In genomic region chrX:149830192-149830873, GRCh38 we compare ENCODE assay signal across 9 cellular contexts. TPM values are rescaled to one million over a fixed set of nuclear protein-coding genes. Genes with fewer than 3 reads are reported as not detected.
DNase-seq lines count a peak whose midpoint lies in the region; ATAC-seq and TF ChIP-seq lines count a peak whose summit lies in the region.
"Had no signal": no experiment of that assay in that cellular context is flagged by ENCODE, and none has a peak within 500 bp of the region (broad histone marks: within the 10 kb centered on the region; RNA-seq: fewer than 3 reads in every experiment).

No MANE protein-coding gene starts in this region.

- peak overlapping the region; percentile 9 for H2AFZ ChIP-seq in neural progenitor cell (replicated peaks)

- H3K9me3 ChIP-seq in neural progenitor cell (ENCODE audit: low read depth): no peaks in the 10 kb centered on the region
- no peaks in the 10 kb centered on the region for H3K9me3 ChIP-seq in body of pancreas

- ATAC-seq in GM21423 (IDR thresholded peaks at IDR 0.05; ENCODE audit: unreplicated experiment): peak; percentile 53
- no peak for ATAC-seq in body of pancreas

- H3K27me3 ChIP-seq in neural progenitor cell (peaks cover 7% of the 10 kb centered on the region), body of pancreas (no peaks in the 10 kb centered on the region)

- CTCF ChIA-PET in RWPE1 (lab: Yijun Ruan, JAX): no interaction called here

- H3K9ac ChIP-seq in neural progenitor cell: no peak overlapping the region

- peak overlapping the region; percentile 70 for H3K4me2 ChIP-seq in neural progenitor cell

- H3K36me3 ChIP-seq in neural progenitor cell: no peaks in the 10 kb centered on the region
- H3K36me3 ChIP-seq in body of pancreas (replicated peaks in 1 of 2; ENCODE audit: insufficient read depth in 1 of 2, low read depth in 2 of 2): no peaks in the 10 kb centered on the region

- no peaks in the 10 kb centered on the region for H4K20me1 ChIP-seq in neural progenitor cell (ENCODE audit: low read depth)

- H3K4me3 ChIP-seq in neural progenitor cell: peak overlapping the region; percentile 40
- H3K4me3 ChIP-seq in body of pancreas: no peak overlapping the region

- H3K27ac ChIP-seq in RWPE1: 0 out of 2 replicates have a peak overlapping the region, but pooled peaks have one; percentile 15
- peak overlapping the region; percentile 75 for H3K27ac ChIP-seq in neural progenitor cell
- H3K27ac ChIP-seq in body of pancreas: no peak overlapping the region
- H3K27ac ChIP-seq: HL-60 had no signal

- TF ChIP-seq CTCF in CD14-positive monocyte (IDR thresholded peaks at IDR 0.05): no peak
- TF ChIP-seq CTCF in RWPE1 (conservative IDR thresholded peaks at IDR 0.05; ENCODE audit: low read depth): no peak
- TF ChIP-seq CTCF in neural progenitor cell (IDR thresholded peaks at IDR 0.05): no peak
- no peak for TF ChIP-seq CTCF in body of pancreas (IDR thresholded peaks at IDR 0.05)

- no peaks in the 10 kb centered on the region for H3K36me3 Mint-ChIP-seq in CD14-positive monocyte
- no peaks in the 10 kb centered on the region for H3K36me3 Mint-ChIP-seq in neural progenitor cell

- DNase-seq in CD14-positive monocyte (ENCODE audit: low spot score) (no peak), RWPE1 (ENCODE audit: low spot score) (no peak), ecto neural progenitor cell (ENCODE audit: low spot score) (peak; percentile 60), neural progenitor cell (ENCODE audit: low spot score) (peak; percentile 77), COR-L47 (lab: John Stamatoyannopoulos, UW) (no peak), dedifferentiated amniotic fluid mesenchymal stem cell (ENCODE audit: extremely low spot score) (no peak), body of pancreas (no peak)

- no peaks in the 10 kb centered on the region for H3K79me2 ChIP-seq in neural progenitor cell (ENCODE audit: low read depth)

- WGBS in body of pancreas, 2 donors: 11 to 35% methylated on average over 7 to 18 of the region's 18 CpGs

- intact Hi-C loops in CD14-positive monocyte (cut with micrococcal nuclease) (no loop called here), body of pancreas (cut with DNase I) (no loop called here)

- H3K4me3 Mint-ChIP-seq in CD14-positive monocyte (peak overlapping the region; percentile 55 to 84), neural progenitor cell (peak overlapping the region; percentile 80)

- H3K27ac Mint-ChIP-seq in CD14-positive monocyte (peak overlapping the region in 1 of 7 donors; percentile 37), neural progenitor cell (peak overlapping the region; percentile 90)

- peaks cover 40% of the 10 kb centered on the region for H3F3A ChIP-seq in neural progenitor cell (ENCODE audit: low read depth)

- TF ChIP-seq POLR2A in body of pancreas (IDR thresholded peaks at IDR 0.05): no peak

- H3K27me3 Mint-ChIP-seq in CD14-positive monocyte (ENCODE audit: low read depth in 3 of 3) (peaks cover 10 to 28% (median 15%) of the 10 kb centered on the region in 3 donors), neural progenitor cell (ENCODE audit: insufficient read depth, low read depth) (no peaks in the 10 kb centered on the region)

- peaks cover 29% of the 10 kb centered on the region for H3K4me1 ChIP-seq in neural progenitor cell
- H3K4me1 ChIP-seq in body of pancreas: no peaks in the 10 kb centered on the region

- peaks cover 14% of the 10 kb centered on the region for H3K4me1 Mint-ChIP-seq in CD14-positive monocyte
- H3K4me1 Mint-ChIP-seq in neural progenitor cell: peaks cover 37% of the 10 kb centered on the region

- peaks cover 0 to 4% (median 0%) of the 10 kb centered on the region in 7 donors for H3K9me3 Mint-ChIP-seq in CD14-positive monocyte
- no peaks in the 10 kb centered on the region for H3K9me3 Mint-ChIP-seq in neural progenitor cell

- POLR2A ChIA-PET in RWPE1 (lab: Yijun Ruan, JAX; ENCODE audit: low non-redundant PET): no interaction called here

RNA-seq across cellular contexts. Expression of gene MAGEA9, which starts 48.6 kb away (rescaled TPM):
- not detected for polyA plus RNA-seq in CD14-positive monocyte
- total RNA-seq in neural progenitor cell (ENCODE audit: low replicate concordance) (not detected in 2 replicates), body of pancreas (not detected)

RNA-seq across cellular contexts. Expression of gene MAGEA8, which starts 50.6 kb away (rescaled TPM):
- not detected for polyA plus RNA-seq in CD14-positive monocyte
- total RNA-seq in neural progenitor cell (ENCODE audit: low replicate concordance) (not detected in 2 replicates), body of pancreas (not detected)

RNA-seq across cellular contexts. Expression of gene HSFX1, which starts 56.5 kb away (rescaled TPM):
- polyA plus RNA-seq in CD14-positive monocyte: not detected
- total RNA-seq in neural progenitor cell (ENCODE audit: low replicate concordance) (0.06 and 0.59 TPM in 2 replicates), body of pancreas (1 to 10 TPM in 1 of 2 donors, under 1 TPM in 1; 0.26 to 4.3 TPM)

Comparison
In these comparisons a context has a peak if more than half of its experiments do, and no peak if none do; other contexts are left out.
1. DNase-seq: peak in ecto neural progenitor cell (single experiment) and neural progenitor cell (single experiment); none in CD14-positive monocyte (single experiment), RWPE1 (single experiment), COR-L47 (single experiment), dedifferentiated amniotic fluid mesenchymal stem cell (single experiment) and body of pancreas (0 of 4).
2. H3K27ac ChIP-seq: peak in RWPE1 (single experiment) and neural progenitor cell (single experiment); none in body of pancreas (0 of 4).